In genomic region chr16:50463581-50464324, GRCh38 we compare ENCODE assay signal across 19 cellular contexts.
A peak's percentile ranks its signal among the peaks of the same experiment; 100 is the strongest.
DNase-seq lines count a peak whose midpoint lies in the region; ATAC-seq, FAIRE-seq and TF ChIP-seq lines count a peak whose summit lies in the region.
"Had no signal": no experiment of that assay in that cellular context is flagged by ENCODE, and none has a peak within 500 bp of the region (broad histone marks: within the 10 kb centered on the region; RNA-seq: fewer than 3 reads in every experiment).

No MANE protein-coding gene starts in this region.

- no peak overlapping the region for H3K9ac ChIP-seq in K562 (ENCODE audit: insufficient read depth in 1 of 2, low read depth in 2 of 2, low read length in 2 of 2)
- no peak overlapping the region for H3K9ac ChIP-seq in liver (ENCODE audit: low read depth in 1 of 2, low read length in 2 of 2)
- H3K9ac ChIP-seq: BLaER1 treated with 17β-estradiol and CSF1 and Interleukin-3, amounts not matched to agents 10 nM and 100 nM; KMS-11 had no signal

- no peaks in the 10 kb centered on the region for H3K36me3 ChIP-seq in K562 (ENCODE audit: control insufficient read depth, insufficient read depth, low read length)
- no peaks in the 10 kb centered on the region for H3K36me3 ChIP-seq in liver (ENCODE audit: control insufficient read depth in 4 of 4, insufficient read depth in 3 of 4, low read depth in 1 of 4, low read length in 3 of 4)
- H3K36me3 ChIP-seq in stomach, result no peaks in the 10 kb centered on the region
- H3K36me3 ChIP-seq: BLaER1 treated with 17β-estradiol and CSF1 and Interleukin-3, amounts not matched to agents 10 nM and 100 nM; HAP-1 had no signal

- ATAC-seq in activated CD4-positive, CD25-positive, alpha-beta regulatory T cell treated with anti-CD3 and anti-CD28 coated beads, Interleukin-2, amount 50 U/mL, for 24 hours, result no peak
- no peak for ATAC-seq in K562
- ATAC-seq in naive thymus-derived CD8-positive, alpha-beta T cell, result no peak
- no peak for ATAC-seq in HG02938 (IDR thresholded peaks at IDR 0.05; ENCODE audit: unreplicated experiment)

- no peak for FAIRE-seq in K562 (lab: Jason Lieb, UNC)
- FAIRE-seq: HTR-8/SVneo had no signal

- H3K9me3 ChIP-seq in K562 (replicated peaks; ENCODE audit: control insufficient read depth, insufficient read depth, low read depth, low read length) (no peaks in the 10 kb centered on the region; the same call in 1 of the 2 replicates), liver (ENCODE audit: control insufficient read depth in 4 of 4, low read length in 3 of 4) (no peaks in the 10 kb centered on the region), stomach (no peaks in the 10 kb centered on the region)
- H3K9me3 ChIP-seq: BLaER1 treated with 17β-estradiol and CSF1 and Interleukin-3, amounts not matched to agents 10 nM and 100 nM; HAP-1 had no signal

- 0 out of 2 replicates have a peak, but pooled peaks cover 4% of the 10 kb centered on the region for H4K20me1 ChIP-seq in K562 (replicated peaks; ENCODE audit: control insufficient read depth, insufficient read depth, low read length)

- TF ChIP-seq RAD21 in K562 (CRISPR knock-in tag; conservative IDR thresholded peaks at IDR 0.05 in 1 of 2, IDR thresholded peaks at IDR 0.05 in 1 of 2) (no peak), liver (IDR thresholded peaks at IDR 0.05) (peak; percentile 12 to 20)

- TF ChIP-seq EP300 in K562 (IDR thresholded peaks at IDR 0.05; ENCODE audit: low read length), result no peak
- no peak for TF ChIP-seq EP300 in stomach (IDR thresholded peaks at IDR 0.05)

- no peak overlapping the region for H2AFZ ChIP-seq in K562 (ENCODE audit: low read depth, low read length)

- H3K4me3 ChIP-seq in K562 (no peak overlapping the region), liver (ENCODE audit: low read depth in 1 of 3, low read length in 3 of 3) (no peak overlapping the region), stomach (no peak overlapping the region)
- H3K4me3 ChIP-seq: BLaER1 treated with 17β-estradiol and CSF1 and Interleukin-3, amounts not matched to agents 10 nM and 100 nM; HAP-1 had no signal

- peaks cover 5 to 11% (median 10%) of the 10 kb centered on the region in 4 donors for H3K4me1 Mint-ChIP-seq in naive thymus-derived CD8-positive, alpha-beta T cell

- BruUV-seq in K562 (replicated peaks; lab: Mats Ljungman, UMichigan), result no TSS peak

- H3K4me1 ChIP-seq in K562 (replicated peaks in 1 of 2; ENCODE audit: control insufficient read depth in 2 of 2, insufficient read depth in 2 of 2, low read length in 2 of 2) (peaks cover 3 to 10% of the 10 kb centered on the region in 2 experiments; a peak in 3 of 5 replicates), liver (ENCODE audit: control insufficient read depth in 4 of 4, insufficient read depth in 4 of 4, low read length in 3 of 4) (peaks cover 4 to 18% (median 10%) of the 10 kb centered on the region in 4 donors), stomach (peaks cover 10 to 25% (median 20%) of the 10 kb centered on the region in 4 donors)

- TF ChIP-seq POLR2A in K562 (conservative IDR thresholded peaks at IDR 0.05) (no peak), stomach (IDR thresholded peaks at IDR 0.05) (no peak)

- peak; percentile 1 for DNase-seq in activated CD4-positive, CD25-positive, alpha-beta regulatory T cell treated with anti-CD3 and anti-CD28 coated beads, Interleukin-2, amount 50 U/mL, for 72 hours
- DNase-seq in K562 (ENCODE audit: extremely low read depth in 1 of 4, low spot score in 3 of 4) (no peak), stomach (peak; percentile 48), NCI-H748 (lab: John Stamatoyannopoulos, UW; ENCODE audit: unreplicated experiment) (no peak)
- DNase-seq in naive thymus-derived CD8-positive, alpha-beta T cell, result no peak
- DNase-seq: DMS 273 treated with DMSO at 0.1 percent for 48 hours, MM.1S, NCI-H1105, NCI-H1694 treated with DMSO at 0.1 percent for 48 hours, NCI-H69 had no signal

- intact Hi-C loops in K562 (cut with micrococcal nuclease) (no loop called here), stomach (cut with DNase I; ENCODE audit: low total_unique reads) (no loop called here)

- peaks cover 38 to 67% of the 10 kb centered on the region in 2 experiments for H3K27me3 ChIP-seq in K562 (ENCODE audit: control insufficient read depth in 2 of 2, insufficient read depth in 2 of 2, low read length in 2 of 2)
- no peaks in the 10 kb centered on the region for H3K27me3 ChIP-seq in liver (ENCODE audit: control insufficient read depth in 4 of 4, insufficient read depth in 4 of 4, low read length in 3 of 4)
- peaks cover 0 to 51% (median 12%) of the 10 kb centered on the region in 3 donors for H3K27me3 ChIP-seq in stomach

- POLR2A ChIA-PET in K562 (lab: Yijun Ruan, JAX), result interaction anchor here (0.7 to 1.0 kb wide), 2 partner anchors 9 to 155 kb away, joined by 5 to 6 read pairs; no protein-coding TSS in a partner anchor
- POLR2A ChIA-PET in naive thymus-derived CD8-positive, alpha-beta T cell (lab: Charles Lee), result no interaction called here

- WGBS in K562 (ENCODE audit: insufficient coverage, low coverage, missing lambda C conversion rate), result 0% methylated on average over 3 of the region's 3 CpGs
- WGBS in liver, result 49% methylated on average over 3 of the region's 3 CpGs
- 41 to 65% (median 59%) methylated on average over 3 of the region's 3 CpGs for WGBS in stomach, 5 donors

- H3K36me3 Mint-ChIP-seq in naive thymus-derived CD8-positive, alpha-beta T cell, result no peaks in the 10 kb centered on the region

- CTCF ChIA-PET in K562 (lab: Yijun Ruan, JAX; ENCODE audit: low intra/inter-chr PET ratio), result no interaction called here

- H3K27ac ChIP-seq in K562 (ENCODE audit: extremely low read depth, low read depth, low read length), result no peak overlapping the region
- no peak overlapping the region for H3K27ac ChIP-seq in liver (ENCODE audit: low read depth in 1 of 2, low read length in 2 of 2)
- H3K27ac ChIP-seq in stomach, result peak overlapping the region in 3 of 5 donors; percentile 7 to 31 (median 26)
- H3K27ac ChIP-seq: 22Rv1; BLaER1 treated with 17β-estradiol and CSF1 and Interleukin-3, amounts not matched to agents 10 nM and 100 nM; KMS-11; RWPE1 had no signal

- TF ChIP-seq CTCF in K562 (IDR thresholded peaks at IDR 0.05 in 2 of 3, conservative IDR thresholded peaks at IDR 0.05 in 1 of 3; ENCODE audit: insufficient read depth in 2 of 3, low read depth in 1 of 3, low read length in 3 of 3) (no peak), liver (IDR thresholded peaks at IDR 0.05; ENCODE audit: low read depth, low read length, missing input control) (no peak), stomach (IDR thresholded peaks at IDR 0.05) (no peak)

- no peak overlapping the region for H3K27ac Mint-ChIP-seq in naive thymus-derived CD8-positive, alpha-beta T cell

- H3K9me3 Mint-ChIP-seq in naive thymus-derived CD8-positive, alpha-beta T cell, result no peaks in the 10 kb centered on the region

- peaks cover 5 to 26% (median 22%) of the 10 kb centered on the region in 5 donors for H3K27me3 Mint-ChIP-seq in naive thymus-derived CD8-positive, alpha-beta T cell

- H3K4me2 ChIP-seq in K562 (ENCODE audit: insufficient read depth, low read length), result no peak overlapping the region
- H3K4me2 ChIP-seq: KMS-11 had no signal

- no peaks in the 10 kb centered on the region for H3K79me2 ChIP-seq in K562 (ENCODE audit: control insufficient read depth, insufficient read depth, low read length)

- H3K4me3 Mint-ChIP-seq in naive thymus-derived CD8-positive, alpha-beta T cell, result no peak overlapping the region

- in situ Hi-C loops in K562 (cut with MboI), result no loop called here

- no peaks in the 10 kb centered on the region for H3K9me1 ChIP-seq in K562 (ENCODE audit: control insufficient read depth, insufficient read depth, low read length)

TF ChIP-seq in K562, 482 proteins besides CTCF, POLR2A, EP300 and RAD21:
- no peak for TF ChIP-seq JUND (IDR thresholded peaks at IDR 0.05; ENCODE audit: borderline replicate concordance, low read depth, low read length)
- no peak for TF ChIP-seq JUND (tag; IDR thresholded peaks at IDR 0.05; ENCODE audit: borderline replicate concordance, low read depth, low read length)
- TF ChIP-seq RBM25 (IDR thresholded peaks at IDR 0.05; ENCODE audit: low read depth, low read length, severe bottlenecking), result peak; percentile 71

TF ChIP-seq in liver, 16 proteins besides CTCF, POLR2A, EP300 and RAD21:
- TF ChIP-seq GABPA (IDR thresholded peaks at IDR 0.05 in 1 of 2, conservative IDR thresholded peaks at IDR 0.05 in 1 of 2) (no peak), HNF4A (conservative IDR thresholded peaks at IDR 0.05) (peak; percentile 75 to 83), FOXA1 (IDR thresholded peaks at IDR 0.05) (peak; percentile 55), SP1 (IDR thresholded peaks at IDR 0.05) (peak; percentile 71), RXRA (IDR thresholded peaks at IDR 0.05) (peak; percentile 75 to 76), EGR1 (IDR thresholded peaks at IDR 0.05; ENCODE audit: low read depth in 2 of 2) (no peak), ATF3 (IDR thresholded peaks at IDR 0.05) (no peak), YY1 (IDR thresholded peaks at IDR 0.05) (no peak), MAX (IDR thresholded peaks at IDR 0.05) (no peak), HNF4G (IDR thresholded peaks at IDR 0.05) (peak; percentile 46), TAF1 (conservative IDR thresholded peaks at IDR 0.05) (no peak), FOXA2 (IDR thresholded peaks at IDR 0.05) (peak; percentile 54), ZBTB33 (IDR thresholded peaks at IDR 0.05) (no peak)

Comparison
In these comparisons a context has a peak if more than half of its experiments do, and no peak if none do; other contexts are left out.
1. DNase-seq: peak in activated CD4-positive, CD25-positive, alpha-beta regulatory T cell treated with anti-CD3 and anti-CD28 coated beads, Interleukin-2, amount 50 U/mL, for 72 hours (single experiment) and stomach (single experiment); none in K562 (0 of 4), NCI-H748 (single experiment) and naive thymus-derived CD8-positive, alpha-beta T cell (0 of 10).
2. H3K27ac ChIP-seq: peak in stomach (3 of 5); none in K562 (single experiment) and liver (0 of 2).